9 cellular contexts compared by ENCODE assay signal in the genomic region with DNA sequence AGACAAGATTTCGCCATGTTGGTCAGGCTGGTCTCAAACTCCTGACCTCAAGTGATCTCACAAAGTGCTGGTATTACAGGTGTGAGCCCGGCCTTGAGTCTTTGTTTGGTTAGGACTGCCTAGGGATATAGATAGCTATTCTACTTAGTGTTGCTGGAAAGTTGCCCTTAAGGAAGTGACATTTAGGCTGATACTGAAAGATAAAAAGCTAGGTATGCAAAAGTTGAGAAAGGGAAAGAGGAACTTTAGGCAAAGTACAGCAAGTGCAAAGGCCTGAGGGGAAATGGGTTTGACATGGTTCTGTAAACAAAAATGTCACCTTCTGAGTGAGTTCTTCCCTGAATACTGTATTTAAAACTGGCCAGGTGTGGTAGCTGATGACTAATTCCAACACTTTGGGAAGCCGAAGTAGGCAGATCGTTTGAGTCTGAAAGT.
DNase-seq lines count a peak whose midpoint lies in the region; ATAC-seq and TF ChIP-seq lines count a peak whose summit lies in the region.
"Had no signal": no experiment of that assay in that cellular context is flagged by ENCODE, and none has a peak within 500 bp of the region (broad histone marks: within the 10 kb centered on the region; RNA-seq: fewer than 3 reads in every experiment).

No MANE protein-coding gene starts in this region.

- no peak for TF ChIP-seq EP300 in ovary (IDR thresholded peaks at IDR 0.05)

- TF ChIP-seq POLR2A in ovary (IDR thresholded peaks at IDR 0.05) = no peak

- H3K27me3 ChIP-seq in CD8-positive, alpha-beta T cell (ENCODE audit: insufficient read depth, low read length) = no peaks in the 10 kb centered on the region
- H3K27me3 ChIP-seq in ovary = no peaks in the 10 kb centered on the region

- H3K4me3 Mint-ChIP-seq in CD8-positive, alpha-beta T cell = no peak overlapping the region

- CTCF ChIA-PET in CD8-positive, alpha-beta T cell (lab: Charles Lee) = no interaction called here

- POLR2A ChIA-PET in CD8-positive, alpha-beta T cell (lab: Charles Lee) = interaction anchor here (0.6 to 1.1 kb wide), 4 partner anchors 8 to 58 kb away, joined by 3 read pairs; no protein-coding TSS in a partner anchor

- H3K27me3 Mint-ChIP-seq in CD8-positive, alpha-beta T cell (ENCODE audit: low read depth) = no peaks in the 10 kb centered on the region

- peaks cover 67% of the 10 kb centered on the region for H3K4me1 Mint-ChIP-seq in CD8-positive, alpha-beta T cell (ENCODE audit: low read depth)

- H3K27ac ChIP-seq in CD8-positive, alpha-beta T cell (ENCODE audit: low read depth, low read length) = no peak overlapping the region
- H3K27ac ChIP-seq in ovary = no peak overlapping the region

- peaks cover 54% of the 10 kb centered on the region for H3K4me1 ChIP-seq in CD8-positive, alpha-beta T cell (ENCODE audit: insufficient read depth, low read length)
- H3K4me1 ChIP-seq in ovary (ENCODE audit: insufficient read depth) = peaks cover 3% of the 10 kb centered on the region

- WGBS in ovary, 3 donors = 86 to 90% (median 87%) methylated on average over 4 of the region's 4 CpGs

- ATAC-seq in CD8-positive, alpha-beta T cell = no peak
- ATAC-seq in GM19395 (IDR thresholded peaks at IDR 0.05; ENCODE audit: unreplicated experiment) (peak; percentile 66), esophagus mucosa (peak; percentile 61), GM18873 (IDR thresholded peaks at IDR 0.05; ENCODE audit: low FRiP score, unreplicated experiment) (no peak)

- peaks cover 14% of the 10 kb centered on the region for H3K36me3 Mint-ChIP-seq in CD8-positive, alpha-beta T cell

- H3K9me3 Mint-ChIP-seq in CD8-positive, alpha-beta T cell = no peaks in the 10 kb centered on the region

- H3K4me3 ChIP-seq in CD8-positive, alpha-beta T cell (ENCODE audit: low read depth, low read length) = no peak overlapping the region
- H3K4me3 ChIP-seq in ovary = no peak overlapping the region

- H3K9me3 ChIP-seq in CD8-positive, alpha-beta T cell (ENCODE audit: low read length) = no peaks in the 10 kb centered on the region
- no peaks in the 10 kb centered on the region for H3K9me3 ChIP-seq in ovary

- intact Hi-C loops in CD8-positive, alpha-beta T cell (cut with DNase I, micrococcal nuclease) = no loop called here
- intact Hi-C loops in ovary (cut with DNase I) = no loop called here

- no peaks in the 10 kb centered on the region for H3K36me3 ChIP-seq in CD8-positive, alpha-beta T cell (ENCODE audit: insufficient read depth, low read length)
- no peaks in the 10 kb centered on the region for H3K36me3 ChIP-seq in ovary

- TF ChIP-seq CTCF in CD8-positive, alpha-beta T cell (IDR thresholded peaks at IDR 0.05) = no peak
- TF ChIP-seq CTCF in ovary (IDR thresholded peaks at IDR 0.05) = no peak

- H3K27ac Mint-ChIP-seq in CD8-positive, alpha-beta T cell = peak overlapping the region; percentile 43

- DNase-seq in CD8-positive, alpha-beta T cell = no peak
- DNase-seq in M059J (ENCODE audit: low read depth) = peak; percentile 36
- DNase-seq in AG20443 (ENCODE audit: low spot score) = no peak
- no peak for DNase-seq in ovary
- DNase-seq in activated CD4-positive, alpha-beta T cell treated with anti-CD3 and anti-CD28 coated beads, Interleukin-2, amount 50 U/mL, for 1 hour = no peak
- DNase-seq: NCI-H2107 had no signal

Comparison
In these comparisons a context has a peak if more than half of its experiments do, and no peak if none do; other contexts are left out.
1. ATAC-seq: peak in GM19395 (single experiment) and esophagus mucosa (single experiment); none in CD8-positive, alpha-beta T cell (single experiment) and GM18873 (single experiment).